ENCODE assay signal across 8 cellular contexts in the genomic region with DNA sequence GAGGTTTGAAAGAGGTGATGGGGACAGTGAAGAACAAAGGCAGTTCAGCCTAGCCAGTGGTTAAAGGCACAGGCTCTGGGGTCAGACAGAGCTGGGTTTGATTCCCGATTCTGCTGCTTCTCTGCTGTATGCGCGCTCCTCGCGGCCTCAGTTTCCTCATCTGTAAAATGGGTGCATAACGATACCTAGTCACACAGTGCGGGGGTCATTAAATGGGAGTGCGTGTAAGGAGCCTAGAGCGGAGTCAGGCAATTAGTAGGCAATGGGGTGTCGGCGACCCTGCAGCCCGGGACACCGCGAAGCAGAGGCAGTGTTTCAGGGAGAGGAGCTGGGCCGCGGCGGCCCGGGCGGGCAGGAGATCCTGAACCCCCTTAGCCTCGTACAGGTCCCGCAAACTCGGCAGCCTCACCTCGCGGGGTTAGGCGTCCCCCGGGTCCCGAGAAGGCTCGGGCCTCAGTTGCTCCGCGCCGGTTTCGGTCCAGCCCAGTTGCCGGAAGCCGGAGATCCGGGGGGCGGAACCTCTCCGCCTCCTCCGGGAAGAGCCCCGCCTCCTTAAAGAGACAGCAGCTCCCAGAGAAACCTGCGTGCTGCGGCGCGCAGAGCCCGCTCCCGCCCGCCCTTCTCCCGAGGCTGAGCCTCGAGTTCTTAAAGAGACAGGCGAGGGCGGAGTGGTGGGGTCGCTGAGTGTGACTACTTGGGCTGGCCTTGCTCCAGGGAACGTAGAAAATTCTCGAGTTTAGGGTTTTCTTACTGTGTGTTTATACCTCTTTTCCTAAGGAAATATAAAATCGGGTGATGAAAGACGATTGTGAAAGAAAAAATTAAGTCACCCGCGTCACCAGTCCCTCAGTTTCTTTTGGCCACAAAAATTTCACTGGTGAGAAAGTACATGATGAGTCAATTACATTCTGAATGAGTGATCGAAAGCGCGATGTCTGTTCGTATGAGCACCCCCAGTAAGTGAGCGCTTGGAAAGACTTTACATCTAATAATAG. TPM values are rescaled to one million over a fixed set of nuclear protein-coding genes. Genes with fewer than 3 reads are reported as not detected.
A peak's percentile ranks its signal among the peaks of the same experiment; 100 is the strongest.
DNase-seq lines count a peak whose midpoint lies in the region; ATAC-seq and FAIRE-seq lines count a peak whose summit lies in the region.

A gene (minus strand): TSS at position 494 of the 995 bp plus-strand sequence. CDS start 860 bp downstream, outside the sequence.

- peak; percentile 72 for ATAC-seq in GM21367 (IDR thresholded peaks at IDR 0.05; ENCODE audit: unreplicated experiment)

- no peaks in the 10 kb centered on the region for H3K27me3 ChIP-seq in NT2/D1 (ENCODE audit: insufficient read depth, insufficient read length)

- peak within 1 kb of the TSS; percentile 79 for H3K9ac ChIP-seq in NT2/D1 (ENCODE audit: insufficient read length, low read depth)

- H3K4me1 ChIP-seq in NT2/D1 (ENCODE audit: insufficient read depth, insufficient read length) (peaks cover 5% of the 10 kb centered on the region), mesodermal cell (ENCODE audit: control insufficient read depth, insufficient read depth, low read length, poor library complexity, severe bottlenecking) (peaks cover 2% of the 10 kb centered on the region)

- H3K4me3 ChIP-seq in NT2/D1 (ENCODE audit: insufficient read length, low read depth) (peak within 1 kb of the TSS; percentile 84), mesodermal cell (ENCODE audit: extremely low read depth, insufficient read depth, low read length, poor library complexity, severe bottlenecking) (peak within 1 kb of the TSS; percentile 88)

- H3K27ac ChIP-seq in mesodermal cell (ENCODE audit: low read depth, low read length, severe bottlenecking): no peak within 1 kb of the TSS

- peak; percentile 85 for DNase-seq in Caki2 (ENCODE audit: low read depth)
- peak; percentile 85 for DNase-seq in HTR-8/SVneo (ENCODE audit: insufficient read length, low spot score)
- DNase-seq in NT2/D1 (ENCODE audit: low read depth, low spot score): peak; percentile 89
- DNase-seq in activated CD8-positive, alpha-beta memory T cell treated with anti-CD3 and anti-CD28 coated beads, Interleukin-2, amount 50 U/mL, for 4 hours: peak; percentile 85
- DNase-seq in stimulated activated CD8-positive, alpha-beta memory T cell treated with anti-CD3 and anti-CD28 coated beads, Interleukin-15, amount 100 ng/mL, for 24 hours (ENCODE audit: low read depth): peak; percentile 61

- in situ Hi-C loops in Caki2 (cut with HindIII; ENCODE audit: low pct_unique_long_range_greater_than_20kb, low sequenced_read_pairs): no loop called here

- WGBS in mesodermal cell (ENCODE audit: insufficient coverage in 2 of 2), 2 experiments: 5 to 10% methylated on average over 39 to 50 of the region's 62 CpGs

- FAIRE-seq in HTR-8/SVneo (lab: Jason Lieb, UNC) (no peak), endometrium (lab: Jason Lieb, UNC) (peak; percentile 26)

- H3K9me3 ChIP-seq in NT2/D1 (ENCODE audit: insufficient read depth, low read length): no peaks in the 10 kb centered on the region
- H3K9me3 ChIP-seq in mesodermal cell (ENCODE audit: control insufficient read depth, low read length): no peaks in the 10 kb centered on the region

- peaks cover 19% of the 10 kb centered on the region for H3K36me3 ChIP-seq in NT2/D1 (ENCODE audit: insufficient read depth, insufficient read length, low read length)
- peaks cover 8% of the 10 kb centered on the region for H3K36me3 ChIP-seq in mesodermal cell (ENCODE audit: control insufficient read depth, insufficient read depth, low read length)

RNA-seq across cellular contexts. Expression of the gene that starts here (rescaled TPM):
- 27.0 and 32.4 TPM in 2 replicates for total RNA-seq in Caki2 (2014; rRNA removed; shearing (Covaris generic); ENCODE audit: low replicate concordance)
- 32.3 TPM for polyA plus RNA-seq in mesodermal cell (2013, experiment 1 of 2)
- polyA plus RNA-seq in mesodermal cell (2013, experiment 2 of 2): 28.5 TPM
